In the genomic region with DNA sequence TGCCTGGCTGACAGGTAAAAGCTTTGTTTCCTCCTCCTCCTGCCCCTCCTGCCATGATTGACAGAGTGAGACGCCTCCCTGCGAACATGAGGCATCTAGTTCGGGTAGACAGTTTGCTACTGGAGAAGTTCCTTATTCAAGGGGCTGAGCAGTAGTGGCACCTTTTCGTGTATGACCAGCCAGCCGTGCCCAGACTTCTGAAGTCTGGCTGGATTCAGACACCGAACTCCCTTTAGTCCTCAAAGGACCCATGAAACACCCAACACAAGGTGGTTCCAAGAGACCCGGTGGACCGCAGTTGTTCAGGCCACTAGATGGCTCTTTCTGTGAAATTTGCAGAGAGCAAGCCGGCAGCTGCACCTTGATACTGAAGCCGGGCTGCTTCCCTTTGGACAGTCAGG, we compare ENCODE assay signal across 9 cellular contexts.
DNase-seq lines count a peak whose midpoint lies in the region; ATAC-seq, FAIRE-seq and TF ChIP-seq lines count a peak whose summit lies in the region.
"Had no signal": no experiment of that assay in that cellular context is flagged by ENCODE, and none has a peak within 500 bp of the region (broad histone marks: within the 10 kb centered on the region; RNA-seq: fewer than 3 reads in every experiment).

No MANE protein-coding gene starts in this region.

- no peak for DNase-seq in GM12891 (ENCODE audit: insufficient read length, low spot score)
- DNase-seq in Peyer's patch: peak; percentile 53 to 84 (median 70)
- DNase-seq in left cardiac atrium: peak; percentile 35
- DNase-seq in gastrocnemius medialis: no peak
- no peak for DNase-seq in stimulated activated naive CD4-positive, alpha-beta T cell treated with Interleukin-2 at 50 U/mL for 16 hours (lab: John Stamatoyannopoulos, UW)
- no peak for DNase-seq in glomerular visceral epithelial cell (ENCODE audit: extremely low spot score)
- DNase-seq: T-helper 9 cell had no signal

- H3K36me3 ChIP-seq in Peyer's patch (no peaks in the 10 kb centered on the region), gastrocnemius medialis (no peaks in the 10 kb centered on the region)

- H3K27ac ChIP-seq in Peyer's patch (peak overlapping the region in 2 of 4 donors; percentile 41 to 60), gastrocnemius medialis (no peak overlapping the region)

- TF ChIP-seq POLR2A in GM12891 (IDR thresholded peaks at IDR 0.05; ENCODE audit: low read depth, low read length): no peak
- TF ChIP-seq POLR2A in Peyer's patch (IDR thresholded peaks at IDR 0.05): no peak
- no peak for TF ChIP-seq POLR2A in gastrocnemius medialis (IDR thresholded peaks at IDR 0.05)

- TF ChIP-seq CTCF in Peyer's patch (IDR thresholded peaks at IDR 0.05) (peak in 5 of 6 experiments; percentile 8 to 73 (median 64)), gastrocnemius medialis (IDR thresholded peaks at IDR 0.05 in 4 of 5, conservative IDR thresholded peaks at IDR 0.05 in 1 of 5) (peak in 3 of 5 experiments; percentile 33 to 41 (median 36))

- no peaks in the 10 kb centered on the region for H3K27me3 ChIP-seq in Peyer's patch
- H3K27me3 ChIP-seq in gastrocnemius medialis: no peaks in the 10 kb centered on the region

- H3K4me3 ChIP-seq in Peyer's patch (no peak overlapping the region), gastrocnemius medialis (no peak overlapping the region)

- intact Hi-C loops in left cardiac atrium (cut with DNase I): loop anchor here (10.0 kb wide), 2 partner anchors 47 to 187 kb away; no protein-coding TSS in a partner anchor
- intact Hi-C loops in gastrocnemius medialis (cut with DNase I; ENCODE audit: low total_unique reads): no loop called here

- H3K4me1 ChIP-seq in Peyer's patch (peaks cover 3 to 30% (median 8%) of the 10 kb centered on the region in 4 donors), gastrocnemius medialis (no peaks in the 10 kb centered on the region)

- H3K9me3 ChIP-seq in Peyer's patch: no peaks in the 10 kb centered on the region
- no peaks in the 10 kb centered on the region for H3K9me3 ChIP-seq in gastrocnemius medialis

- ATAC-seq in left cardiac atrium (peak; percentile 61 to 67), gastrocnemius medialis (no peak), GM18502 (IDR thresholded peaks at IDR 0.05; ENCODE audit: poor library complexity, unreplicated experiment) (no peak)

- FAIRE-seq in GM12891 (lab: Jason Lieb, UNC): peak; percentile 57
- FAIRE-seq: endometrium had no signal

- in situ Hi-C loops in gastrocnemius medialis (cut with MboI; ENCODE audit: low sequenced_read_pairs in 4 of 4): loop anchor here in 1 of 4 donors (10.0 kb wide), 1 partner anchor 187 kb away; no protein-coding TSS in a partner anchor

TF ChIP-seq in GM12891, 5 proteins besides CTCF, POLR2A, EP300 and RAD21:
- TF ChIP-seq TAF1 (IDR thresholded peaks at IDR 0.05; ENCODE audit: low read depth, low read length) (no peak), POLR2AphosphoS5 (IDR thresholded peaks at IDR 0.05; ENCODE audit: low read depth, low read length) (no peak), PAX5 (IDR thresholded peaks at IDR 0.05; ENCODE audit: insufficient read depth, low read length, severe bottlenecking) (no peak), POU2F2 (IDR thresholded peaks at IDR 0.05; ENCODE audit: low read depth, low read length) (no peak), SPI1 (IDR thresholded peaks at IDR 0.05; ENCODE audit: low read depth, low read length) (no peak)
TF ChIP-seq in GM12891: peak in this region for 0.

Comparison
In these comparisons a context has a peak if more than half of its experiments do, and no peak if none do; other contexts are left out.
1. DNase-seq: peak in Peyer's patch (3 of 3) and left cardiac atrium (single experiment); none in GM12891 (single experiment), gastrocnemius medialis (0 of 2), stimulated activated naive CD4-positive, alpha-beta T cell treated with Interleukin-2 at 50 U/mL for 16 hours (single experiment) and glomerular visceral epithelial cell (single experiment).
2. ATAC-seq: peak in left cardiac atrium (2 of 2); none in gastrocnemius medialis (0 of 2) and GM18502 (single experiment).